In genomic region chr3:138608322-138609214, GRCh38 we compare ENCODE assay signal across 8 cellular contexts. TPM values are rescaled to one million over a fixed set of nuclear protein-coding genes. Genes with fewer than 3 reads are reported as not detected.
DNase-seq lines count a peak whose midpoint lies in the region; ATAC-seq and TF ChIP-seq lines count a peak whose summit lies in the region.

TSS of gene FAIM (plus strand) at chr3:138608771. CDS start at chr3:138619727, 10,956 bp downstream.

- peak; percentile 78 for ATAC-seq in HG02798 (IDR thresholded peaks at IDR 0.05; ENCODE audit: poor library complexity, unreplicated experiment)

- DNase-seq in SIG-M5 treated with dmso at 0.1 percent for 504 hours (lab: John Stamatoyannopoulos, UW; ENCODE audit: unreplicated experiment), result peak; percentile 56
- DNase-seq in SIG-M5 (lab: John Stamatoyannopoulos, UW), result no peak
- peak; percentile 85 for DNase-seq in NCI-H146 treated with DMSO at 0.1 percent for 48 hours (lab: John Stamatoyannopoulos, UW; ENCODE audit: unreplicated experiment)
- DNase-seq in activated CD4-positive, CD25-positive, alpha-beta regulatory T cell treated with anti-CD3 and anti-CD28 coated beads, Interleukin-2, amount 50 U/mL, for 72 hours, result peak; percentile 74
- DNase-seq in cerebellum (ENCODE audit: low spot score), result peak; percentile 62
- no peak for DNase-seq in kidney epithelial cell (ENCODE audit: low read depth)
- peak; percentile 49 to 51 for DNase-seq in stimulated activated CD4-positive, alpha-beta T cell treated with anti-CD3 and anti-CD28 coated beads, Interleukin-15, amount 100 ng/mL, for 48 hours (ENCODE audit: low read depth in 2 of 2)

- H3K36me3 ChIP-seq in kidney epithelial cell (ENCODE audit: control insufficient read depth, insufficient read depth, low read length), result no peaks in the 10 kb centered on the region

- TF ChIP-seq CTCF in kidney epithelial cell (IDR thresholded peaks at IDR 0.05; ENCODE audit: insufficient read depth, low read length, poor library complexity, severe bottlenecking), result no peak

- H3K4me3 ChIP-seq in kidney epithelial cell (ENCODE audit: low read depth, low read length), result peak within 1 kb of the TSS; percentile 38

- H3K27me3 ChIP-seq in kidney epithelial cell (ENCODE audit: control insufficient read depth, insufficient read depth, low read length), result no peaks in the 10 kb centered on the region

RNA-seq across cellular contexts. Expression of gene FAIM, which starts in this region (rescaled TPM):
- total RNA-seq in cerebellum (14.2 TPM), kidney epithelial cell (17.5 and 17.6 TPM in 2 replicates)

Comparison
In these comparisons a context has a peak if more than half of its experiments do, and no peak if none do; other contexts are left out.
1. DNase-seq: peak in SIG-M5 treated with dmso at 0.1 percent for 504 hours (single experiment), NCI-H146 treated with DMSO at 0.1 percent for 48 hours (single experiment), activated CD4-positive, CD25-positive, alpha-beta regulatory T cell treated with anti-CD3 and anti-CD28 coated beads, Interleukin-2, amount 50 U/mL, for 72 hours (single experiment), cerebellum (single experiment) and stimulated activated CD4-positive, alpha-beta T cell treated with anti-CD3 and anti-CD28 coated beads, Interleukin-15, amount 100 ng/mL, for 48 hours (2 of 2); none in SIG-M5 (single experiment) and kidney epithelial cell (single experiment).